Comparison of ENCODE assay signal across 1 cellular context in genomic region chr12:54412786-54413185, GRCh38.
TF ChIP-seq lines count a peak whose summit lies in the region.

No MANE protein-coding gene starts in this region.

TF ChIP-seq in GM12878, 131 proteins besides CTCF, POLR2A, EP300 and RAD21:
- TF ChIP-seq MYB (IDR thresholded peaks at IDR 0.05; ENCODE audit: borderline replicate concordance, low read depth, low read length) (no peak), FOXK2 (IDR thresholded peaks at IDR 0.05) (no peak), RAD51 (IDR thresholded peaks at IDR 0.05) (no peak), ZBTB40 (IDR thresholded peaks at IDR 0.05; ENCODE audit: borderline replicate concordance) (no peak), STAT3 (IDR thresholded peaks at IDR 0.05; ENCODE audit: low read depth, low read length) (no peak), CEBPB (IDR thresholded peaks at IDR 0.05; ENCODE audit: borderline replicate concordance in 1 of 2, low read depth in 2 of 2, low read length in 2 of 2) (no peak), PKNOX1 (IDR thresholded peaks at IDR 0.05) (no peak), MLLT1 (IDR thresholded peaks at IDR 0.05) (no peak), PRDM15 (CRISPR knock-in tag; IDR thresholded peaks at IDR 0.05) (no peak), NBN (IDR thresholded peaks at IDR 0.05) (no peak), IKZF2 (IDR thresholded peaks at IDR 0.05) (no peak)
